ENCODE assay signal across 8 cellular contexts in the genomic region with DNA sequence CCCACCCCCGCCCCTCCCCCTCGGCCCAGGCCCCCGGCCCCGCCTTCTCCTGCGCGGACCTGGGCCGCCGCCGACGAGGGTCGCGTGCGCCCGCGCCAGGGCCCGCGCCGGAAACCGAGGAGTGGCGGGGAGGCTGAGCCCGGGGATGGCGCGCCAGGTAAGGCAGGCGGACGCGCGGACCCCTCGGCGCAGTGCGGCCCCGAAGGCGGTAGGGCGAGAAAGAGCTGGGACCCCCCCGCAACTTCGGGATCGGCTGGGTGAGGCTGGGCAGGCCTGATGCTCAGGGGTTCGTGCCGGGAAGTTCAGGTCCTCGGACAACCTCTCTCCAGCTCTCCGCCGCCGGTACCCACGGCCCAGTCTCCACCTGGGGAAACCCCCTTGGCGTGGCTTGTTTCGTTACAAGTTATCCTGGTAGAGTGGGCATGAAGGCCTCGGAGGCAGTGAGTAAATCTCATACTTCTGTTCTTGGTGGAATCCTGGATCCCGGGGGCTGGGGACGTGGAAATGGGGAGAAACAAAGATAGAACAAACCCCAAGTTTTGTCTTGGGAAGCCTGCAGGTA. TPM values are rescaled to one million over a fixed set of nuclear protein-coding genes. Genes with fewer than 3 reads are reported as not detected.
A peak's percentile ranks its signal among the peaks of the same experiment; 100 is the strongest.
DNase-seq lines count a peak whose midpoint lies in the region; ATAC-seq and TF ChIP-seq lines count a peak whose summit lies in the region.

No MANE protein-coding gene starts in this region.

- H3K4me1 ChIP-seq in Panc1 (ENCODE audit: control insufficient read depth, insufficient read depth, low read length) (peaks cover 3% of the 10 kb centered on the region; the same call in 1 of the 2 replicates), tibial artery (peaks cover 4 to 27% (median 22%) of the 10 kb centered on the region in 4 donors)

- POLR2A ChIA-PET in Panc1 (lab: Charles Lee) = interaction anchor here (0.7 to 0.8 kb wide), 2 partner anchors 37 to 519 kb away, joined by 3 read pairs; no protein-coding TSS in a partner anchor

- BruUV-seq in Calu3 (replicated peaks; lab: Mats Ljungman, UMichigan) (no TSS peak), Panc1 (replicated peaks; lab: Mats Ljungman, UMichigan) (no TSS peak)

- H3K9me3 Mint-ChIP-seq in Calu3 (ENCODE audit: low read depth, unreplicated experiment) = peaks cover 5% of the 10 kb centered on the region
- H3K9me3 Mint-ChIP-seq in chondrocyte (ENCODE audit: low read depth) = peaks cover 15% of the 10 kb centered on the region

- TF ChIP-seq CTCF in Calu3 (IDR thresholded peaks at IDR 0.05; ENCODE audit: unreplicated experiment) (no peak), Panc1 (IDR thresholded peaks at IDR 0.05) (no peak), chondrocyte (IDR thresholded peaks at IDR 0.05) (no peak), tibial artery (IDR thresholded peaks at IDR 0.05) (no peak)

- peaks cover 30% of the 10 kb centered on the region for H3K4me1 Mint-ChIP-seq in Calu3 (ENCODE audit: low read depth, unreplicated experiment)
- H3K4me1 Mint-ChIP-seq in chondrocyte (ENCODE audit: low read depth) = peaks cover 28% of the 10 kb centered on the region

- peak overlapping the region; percentile 84 for H3K4me3 ChIP-seq in H7 (ENCODE audit: insufficient read depth, low read depth, low read length)
- peak overlapping the region; percentile 69 to 77 for H3K4me3 ChIP-seq in Panc1 (ENCODE audit: low read depth in 2 of 2, low read length in 2 of 2)
- peak overlapping the region; percentile 63 to 67 for H3K4me3 ChIP-seq in tibial artery

- DNase-seq in Calu3 (no peak), H7 (no peak), Panc1 (ENCODE audit: low read depth, low spot score) (no peak), chondrocyte (ENCODE audit: low spot score) (no peak), myocyte (ENCODE audit: low read depth) (peak; percentile 18), tibial artery (no peak), NCI-H1436 treated with DMSO at 0.1 percent for 48 hours (lab: John Stamatoyannopoulos, UW) (no peak), SKM-1 (lab: John Stamatoyannopoulos, UW; ENCODE audit: unreplicated experiment) (no peak)

- peak overlapping the region; percentile 83 for H3K4me3 Mint-ChIP-seq in Calu3 (ENCODE audit: low read depth, unreplicated experiment)
- H3K4me3 Mint-ChIP-seq in chondrocyte (ENCODE audit: unreplicated experiment) = peak overlapping the region; percentile 82

- peaks cover 14% of the 10 kb centered on the region; the same call in 1 of the 2 replicates for H3K9me3 ChIP-seq in Panc1 (ENCODE audit: control insufficient read depth, insufficient read depth, low read depth, low read length)
- peaks cover 0 to 18% (median 8%) of the 10 kb centered on the region in 3 donors for H3K9me3 ChIP-seq in tibial artery

- H3K36me3 ChIP-seq in H7 (replicated peaks; ENCODE audit: control insufficient read depth, insufficient read depth, low read length) (no peaks in the 10 kb centered on the region; the same call in 1 of the 2 replicates), Panc1 (ENCODE audit: control insufficient read depth, insufficient read depth, low read length) (no peaks in the 10 kb centered on the region), tibial artery (peaks cover 0 to 8% (median 2%) of the 10 kb centered on the region in 3 donors)

- H3K27me3 ChIP-seq in H7 (ENCODE audit: control insufficient read depth, insufficient read depth, low read length) (peaks cover 10% of the 10 kb centered on the region), Panc1 (ENCODE audit: control insufficient read depth, insufficient read depth, low read length) (no peaks in the 10 kb centered on the region), tibial artery (no peaks in the 10 kb centered on the region)

- CTCF ChIA-PET in Calu3 (lab: Charles Lee) (interaction anchor here (0.8 to 2.7 kb wide), 2 partner anchors 27 to 52 kb away, joined by 3 to 13 read pairs; no protein-coding TSS in a partner anchor), Panc1 (lab: Charles Lee) (interaction anchor here (0.7 kb wide), 2 partner anchors 14 to 256 kb away, joined by 3 to 4 read pairs; no protein-coding TSS in a partner anchor)

- peak; percentile 32; the same call in 1 of the 2 replicates for ATAC-seq in Panc1

- H3K27ac ChIP-seq in Panc1 (ENCODE audit: low read length) (peak overlapping the region; percentile 69; the same call in 1 of the 2 replicates), tibial artery (peak overlapping the region; percentile 74 to 80)

- H3K36me3 Mint-ChIP-seq in Calu3 (ENCODE audit: insufficient read depth, unreplicated experiment) (peaks cover 17% of the 10 kb centered on the region), chondrocyte (ENCODE audit: low read depth) (peaks cover 7% of the 10 kb centered on the region)

- intact Hi-C loops in Calu3 (cut with micrococcal nuclease; ENCODE audit: unreplicated experiment) = no loop called here
- intact Hi-C loops in Panc1 (cut with micrococcal nuclease; ENCODE audit: unreplicated experiment) = no loop called here
- intact Hi-C loops in tibial artery (cut with DNase I; ENCODE audit: low total_unique reads) = loop anchor here (5.0 kb wide), 1 partner anchor 57 kb away; a partner anchor contains a TSS

- no peak overlapping the region for H3K27ac Mint-ChIP-seq in Calu3 (ENCODE audit: unreplicated experiment)
- peak overlapping the region; percentile 39 for H3K27ac Mint-ChIP-seq in chondrocyte (ENCODE audit: unreplicated experiment)

- in situ Hi-C loops in Panc1 (cut with HindIII; ENCODE audit: low pct_unique_long_range_greater_than_20kb, low sequenced_read_pairs) = no loop called here

- no peaks in the 10 kb centered on the region for H3K27me3 Mint-ChIP-seq in Calu3 (ENCODE audit: unreplicated experiment)
- H3K27me3 Mint-ChIP-seq in chondrocyte (ENCODE audit: low read depth) = no peaks in the 10 kb centered on the region

RNA-seq across cellular contexts. Expression of a gene that starts 58.4 kb away (rescaled TPM):
- total RNA-seq in Calu3 (2022) (0.54 and 2.4 TPM in 2 replicates), Panc1 (2021; ENCODE audit: unreplicated experiment) (18.1 TPM), chondrocyte (2.3 to 3.5 TPM (median 3.1 TPM) in 3 replicates), myocyte (2.5 and 5.3 TPM in 2 replicates)
- total RNA-seq in H7 (2014; rRNA removed; shearing (Covaris generic)) = 0.04 and 0.55 TPM in 2 replicates
- 37.3 TPM for polyA plus RNA-seq in Panc1 (2012; ENCODE audit: insufficient read length)
- 0.10 TPM for polyA plus RNA-seq in myocyte (2012)
